In the genomic region with DNA sequence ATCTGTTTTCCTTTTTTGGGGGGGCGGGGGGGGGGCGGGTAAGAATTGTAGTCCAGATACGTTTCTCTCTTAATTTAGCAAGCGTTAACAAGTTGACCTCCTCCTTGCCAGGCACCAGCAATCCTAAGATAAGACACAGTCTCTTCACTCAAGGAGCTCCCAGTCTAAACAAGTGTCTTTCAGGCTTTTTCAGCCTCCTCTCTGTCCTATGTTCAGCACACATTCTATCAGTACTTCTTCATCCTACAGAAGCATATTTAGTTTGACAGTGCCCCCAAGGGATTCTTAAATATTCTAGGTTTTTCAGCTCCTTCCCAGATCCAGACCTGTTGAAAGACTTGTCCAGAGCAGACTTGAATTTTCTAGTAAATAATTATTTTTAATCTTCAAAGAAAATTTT, we compare ENCODE assay signal across 10 cellular contexts. TPM values are rescaled to one million over a fixed set of nuclear protein-coding genes. Genes with fewer than 3 reads are reported as not detected.
DNase-seq lines count a peak whose midpoint lies in the region; ATAC-seq, FAIRE-seq and TF ChIP-seq lines count a peak whose summit lies in the region.
"Had no signal": no experiment of that assay in that cellular context is flagged by ENCODE, and none has a peak within 500 bp of the region (broad histone marks: within the 10 kb centered on the region; RNA-seq: fewer than 3 reads in every experiment).

No MANE protein-coding gene starts in this region.

- 24% methylated on average over 4 of the region's 4 CpGs for WGBS in right cardiac atrium
- WGBS in tibial nerve, 2 donors = 27 to 37% methylated on average over 4 of the region's 4 CpGs
- 4 to 10% methylated on average over 4 of the region's 4 CpGs for WGBS in pancreas, 2 donors

- H3K9me3 ChIP-seq in right cardiac atrium (ENCODE audit: control insufficient read depth, low read length) = no peaks in the 10 kb centered on the region
- H3K9me3 ChIP-seq in tibial nerve = no peaks in the 10 kb centered on the region
- no peaks in the 10 kb centered on the region for H3K9me3 ChIP-seq in pancreas

- no peak for TF ChIP-seq CTCF in tibial nerve (IDR thresholded peaks at IDR 0.05)
- TF ChIP-seq CTCF in pancreas (IDR thresholded peaks at IDR 0.05) = no peak

- intact Hi-C loops in activated CD4-positive, alpha-beta memory T cell treated with anti-CD3 and anti-CD28 coated beads for 36 hours (cut with micrococcal nuclease) = loop anchor here (5.0 kb wide), 1 partner anchor 42 kb away; no protein-coding TSS in a partner anchor
- intact Hi-C loops in right cardiac atrium (cut with DNase I) = loop anchor here in 3 of 4 donors (5.0 to 10.0 kb wide), 4 partner anchors 92 to 190 kb away; no protein-coding TSS in a partner anchor
- intact Hi-C loops in pancreas (cut with DNase I) = loop anchor here in 2 of 3 donors (5.0 to 10.0 kb wide), 2 partner anchors 132 to 160 kb away; no protein-coding TSS in a partner anchor

- H3K4me3 Mint-ChIP-seq in activated naive CD4-positive, alpha-beta T cell treated with anti-CD3 and anti-CD28 coated beads, Interleukin-2, amount 10 ng/mL, durations not matched to agents 7 days and 5 days = peak overlapping the region; percentile 22
- peak overlapping the region; percentile 38 for H3K4me3 Mint-ChIP-seq in activated CD4-positive, alpha-beta memory T cell treated with anti-CD3 and anti-CD28 coated beads for 36 hours

- peaks cover 3% of the 10 kb centered on the region for H3K27me3 Mint-ChIP-seq in activated naive CD4-positive, alpha-beta T cell treated with anti-CD3 and anti-CD28 coated beads, Interleukin-2, amount 10 ng/mL, durations not matched to agents 7 days and 5 days
- H3K27me3 Mint-ChIP-seq in activated CD4-positive, alpha-beta memory T cell treated with anti-CD3 and anti-CD28 coated beads for 36 hours = no peaks in the 10 kb centered on the region

- H3K4me3 ChIP-seq in right cardiac atrium (ENCODE audit: low read length) = peak overlapping the region; percentile 84
- H3K4me3 ChIP-seq in tibial nerve = peak overlapping the region in 1 of 4 donors; percentile 84
- H3K4me3 ChIP-seq in pancreas = peak overlapping the region in 2 of 4 donors; percentile 92 to 96

- POLR2A ChIA-PET in activated CD4-positive, alpha-beta memory T cell treated with anti-CD3 and anti-CD28 coated beads for 36 hours (lab: Charles Lee) = no interaction called here

- H3K4me1 ChIP-seq in right cardiac atrium (ENCODE audit: control insufficient read depth, insufficient read depth, low read length) = peaks cover 7% of the 10 kb centered on the region
- H3K4me1 ChIP-seq in tibial nerve = peaks cover 0 to 70% (median 52%) of the 10 kb centered on the region in 4 donors
- H3K4me1 ChIP-seq in pancreas = peaks cover 23 to 50% (median 44%) of the 10 kb centered on the region in 3 donors

- H3K4me1 Mint-ChIP-seq in activated naive CD4-positive, alpha-beta T cell treated with anti-CD3 and anti-CD28 coated beads, Interleukin-2, amount 10 ng/mL, durations not matched to agents 7 days and 5 days = peaks cover 61% of the 10 kb centered on the region
- H3K4me1 Mint-ChIP-seq in activated CD4-positive, alpha-beta memory T cell treated with anti-CD3 and anti-CD28 coated beads for 36 hours (ENCODE audit: low read depth) = peaks cover 56% of the 10 kb centered on the region

- no peak for DNase-seq in activated naive CD4-positive, alpha-beta T cell treated with anti-CD3 and anti-CD28 coated beads, Interleukin-2, amount 10 ng/mL, durations not matched to agents 7 days and 5 days
- no peak for DNase-seq in activated naive CD4-positive, alpha-beta T cell (lab: John Stamatoyannopoulos, UW)
- DNase-seq in activated CD4-positive, alpha-beta memory T cell treated with anti-CD3 and anti-CD28 coated beads for 36 hours = no peak
- DNase-seq in right cardiac atrium = no peak
- DNase-seq in tibial nerve (ENCODE audit: low spot score in 2 of 2) = no peak
- DNase-seq in pancreas = no peak
- no peak for DNase-seq in effector CD4-positive, alpha-beta T cell
- DNase-seq: NCI-H446 treated with DMSO at 0.1 percent for 48 hours had no signal

- no peaks in the 10 kb centered on the region for H3K27me3 ChIP-seq in right cardiac atrium (ENCODE audit: control insufficient read depth, insufficient read depth)
- no peaks in the 10 kb centered on the region for H3K27me3 ChIP-seq in tibial nerve
- H3K27me3 ChIP-seq in pancreas = no peaks in the 10 kb centered on the region

- H3K27ac Mint-ChIP-seq in activated naive CD4-positive, alpha-beta T cell treated with anti-CD3 and anti-CD28 coated beads, Interleukin-2, amount 10 ng/mL, durations not matched to agents 7 days and 5 days = no peak overlapping the region
- peak overlapping the region; percentile 26 for H3K27ac Mint-ChIP-seq in activated CD4-positive, alpha-beta memory T cell treated with anti-CD3 and anti-CD28 coated beads for 36 hours

- no peak for FAIRE-seq in pancreas (lab: Jason Lieb, UNC)
- FAIRE-seq: colon had no signal

- no peak for TF ChIP-seq POLR2A in tibial nerve (IDR thresholded peaks at IDR 0.05)

- H3K9me3 Mint-ChIP-seq in activated naive CD4-positive, alpha-beta T cell treated with anti-CD3 and anti-CD28 coated beads, Interleukin-2, amount 10 ng/mL, durations not matched to agents 7 days and 5 days = no peaks in the 10 kb centered on the region
- H3K9me3 Mint-ChIP-seq in activated CD4-positive, alpha-beta memory T cell treated with anti-CD3 and anti-CD28 coated beads for 36 hours = no peaks in the 10 kb centered on the region

- ATAC-seq in right cardiac atrium = no peak
- no peak for ATAC-seq in HG03135 (IDR thresholded peaks at IDR 0.05; ENCODE audit: unreplicated experiment)
- ATAC-seq in pancreas = no peak

- TF ChIP-seq EP300 in tibial nerve (IDR thresholded peaks at IDR 0.05) = no peak

- H3K36me3 Mint-ChIP-seq in activated naive CD4-positive, alpha-beta T cell treated with anti-CD3 and anti-CD28 coated beads, Interleukin-2, amount 10 ng/mL, durations not matched to agents 7 days and 5 days = peaks cover 33% of the 10 kb centered on the region
- H3K36me3 Mint-ChIP-seq in activated CD4-positive, alpha-beta memory T cell treated with anti-CD3 and anti-CD28 coated beads for 36 hours = peaks cover 7% of the 10 kb centered on the region

- H3K27ac ChIP-seq in right cardiac atrium (ENCODE audit: low read length) = no peak overlapping the region
- H3K27ac ChIP-seq in tibial nerve = peak overlapping the region in 3 of 4 donors; percentile 99 to 100 (median 100)
- peak overlapping the region in 2 of 4 donors; percentile 99 to 100 for H3K27ac ChIP-seq in pancreas

- no peaks in the 10 kb centered on the region for H3K36me3 ChIP-seq in tibial nerve
- H3K36me3 ChIP-seq in pancreas = no peaks in the 10 kb centered on the region

- CTCF ChIA-PET in activated naive CD4-positive, alpha-beta T cell treated with anti-CD3 and anti-CD28 coated beads, Interleukin-2, amount 10 ng/mL, durations not matched to agents 7 days and 5 days (lab: Charles Lee) = interaction anchor here (1.0 to 9.3 kb wide), 5 partner anchors 13 to 187 kb away, joined by 3 to 108 read pairs (median 3); no protein-coding TSS in a partner anchor
- CTCF ChIA-PET in activated CD4-positive, alpha-beta memory T cell treated with anti-CD3 and anti-CD28 coated beads for 36 hours (lab: Charles Lee) = interaction anchor here (1.2 to 10.5 kb wide), 3 partner anchors 138 to 188 kb away, joined by 3 to 126 read pairs (median 9); no protein-coding TSS in a partner anchor

RNA-seq across cellular contexts. Expression of a gene that starts 2.7 kb away (rescaled TPM):
- 100 to 1,000 TPM; 238 to 256 TPM for total RNA-seq in activated CD4-positive, alpha-beta memory T cell treated with anti-CD3 and anti-CD28 coated beads for 36 hours
- total RNA-seq in right cardiac atrium = 100 to 1,000 TPM; 368 to 417 (median 381) TPM
- polyA plus RNA-seq in right cardiac atrium = 126 TPM
- 100 to 1,000 TPM; 105 to 335 (median 230) TPM for total RNA-seq in tibial nerve
- total RNA-seq in pancreas = 100 to 1,000 TPM in 3 of 6 donors, 10 to 100 TPM in 3; 78.4 to 205 (median 98.7) TPM
- polyA plus RNA-seq in pancreas = 10 to 100 TPM; 33.2 to 50.3 TPM

RNA-seq across cellular contexts. Expression of a gene that starts 56.3 kb away (rescaled TPM):
- 1 to 10 TPM in 1 of 2 experiments, under 1 TPM in 1; 0.92 to 1.1 TPM for total RNA-seq in activated CD4-positive, alpha-beta memory T cell treated with anti-CD3 and anti-CD28 coated beads for 36 hours
- total RNA-seq in right cardiac atrium = 1 to 10 TPM in 1 of 4 donors, under 1 TPM in 1, not detected in 2; 0.56 to 1.3 TPM
- 0.27 TPM for polyA plus RNA-seq in right cardiac atrium
- total RNA-seq in tibial nerve = 1 to 10 TPM in 3 of 4 donors, under 1 TPM in 1; 0.90 to 5.7 (median 4.6) TPM
- total RNA-seq in pancreas = under 1 TPM; 0.38 to 0.78 (median 0.50) TPM
- under 1 TPM; 0.11 to 0.16 TPM for polyA plus RNA-seq in pancreas
